ENCODE assay signal across 2 cellular contexts in the genomic region with DNA sequence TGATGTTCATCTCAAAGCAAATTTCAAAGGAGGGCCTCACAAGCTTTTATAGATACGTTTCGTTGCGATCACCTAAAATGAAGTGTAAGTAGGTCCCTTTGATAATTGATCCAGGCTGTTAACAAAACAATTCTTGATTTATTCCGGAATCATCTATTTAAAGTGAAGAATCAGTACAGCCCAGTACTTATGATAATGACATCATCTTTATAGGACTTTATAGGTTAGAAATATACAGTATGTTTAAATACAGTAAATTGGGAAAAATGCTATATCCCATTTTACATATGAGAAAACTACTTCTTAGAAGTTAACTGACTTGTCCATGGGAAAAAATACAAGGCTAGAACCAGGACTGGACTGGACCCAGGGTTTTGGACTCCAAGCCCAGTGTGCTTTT.
A peak's percentile ranks its signal among the peaks of the same experiment; 100 is the strongest.
TF ChIP-seq lines count a peak whose summit lies in the region.

No MANE protein-coding gene starts in this region.

TF ChIP-seq in HepG2, 621 proteins besides CTCF, POLR2A, EP300 and RAD21:
- no peak for TF ChIP-seq TBX3 (IDR thresholded peaks at IDR 0.05; ENCODE audit: borderline replicate concordance)
- peak; percentile 68; the same call in 1 of the 2 replicates for TF ChIP-seq ATF7 (IDR thresholded peaks at IDR 0.05)
- TF ChIP-seq ATF7 (CRISPR knock-in tag; IDR thresholded peaks at IDR 0.05) = no peak

TF ChIP-seq in neural cell, 6 proteins besides CTCF, POLR2A, EP300 and RAD21:
- TF ChIP-seq REST (IDR thresholded peaks at IDR 0.05; ENCODE audit: borderline replicate concordance) (no peak), MXI1 (conservative IDR thresholded peaks at IDR 0.05; ENCODE audit: poor library complexity, severe bottlenecking) (no peak), SMC3 (conservative IDR thresholded peaks at IDR 0.05; ENCODE audit: poor library complexity) (no peak)
